Comparison of ENCODE assay signal across 26 cellular contexts in genomic region chr7:2787251-2787968, GRCh38. TPM values are rescaled to one million over a fixed set of nuclear protein-coding genes. Genes with fewer than 3 reads are reported as not detected.
DNase-seq lines count a peak whose midpoint lies in the region; ATAC-seq, FAIRE-seq and TF ChIP-seq lines count a peak whose summit lies in the region.
"Had no signal": no experiment of that assay in that cellular context is flagged by ENCODE, and none has a peak within 500 bp of the region (broad histone marks: within the 10 kb centered on the region; RNA-seq: fewer than 3 reads in every experiment).

No MANE protein-coding gene starts in this region.

- no peak for ATAC-seq in HG03045 (IDR thresholded peaks at IDR 0.05; ENCODE audit: unreplicated experiment)
- ATAC-seq: activated CD8-positive, alpha-beta T cell treated with anti-CD3 and anti-CD28 coated beads, Interleukin-2, amount 10 ng/mL, durations not matched to agents 7 days and 5 days; activated T-cell treated with anti-CD3 and anti-CD28 coated beads, Interleukin-2, amount 50 U/mL, for 4 hours; foreskin keratinocyte; stimulated activated effector memory CD8-positive, alpha-beta T cell treated with anti-CD3 and anti-CD28 coated beads, Interleukin-12 subunit alpha, Interleukin-12 subunit beta, amount 100 ng/mL, for 72 hours had no signal

- H3K4me2 ChIP-seq in astrocyte (ENCODE audit: low read length): no peak overlapping the region

- peaks cover 15% of the 10 kb centered on the region for H3K4me1 ChIP-seq in astrocyte (ENCODE audit: insufficient read depth, low read length)
- peaks cover 5% of the 10 kb centered on the region for H3K4me1 ChIP-seq in rectal smooth muscle tissue (ENCODE audit: control insufficient read depth, insufficient read depth, low read length)

- H3K4me3 ChIP-seq in astrocyte (ENCODE audit: insufficient read depth, low read depth, low read length): no peak overlapping the region
- H3K4me3 ChIP-seq in rectal smooth muscle tissue (ENCODE audit: low read length): no peak overlapping the region
- H3K4me3 ChIP-seq in MG63: no peak overlapping the region
- H3K4me3 ChIP-seq: dorsolateral prefrontal cortex had no signal

- H3K27me3 Mint-ChIP-seq in astrocyte (ENCODE audit: low read depth, unreplicated experiment): no peaks in the 10 kb centered on the region
- H3K27me3 Mint-ChIP-seq: CD4-positive, alpha-beta memory T cell had no signal

- DNase-seq in HK-2 (ENCODE audit: unreplicated experiment): peak; percentile 37
- DNase-seq in astrocyte (ENCODE audit: low read depth): peak; percentile 63
- peak; percentile 64 for DNase-seq in hepatic stellate cell (ENCODE audit: low spot score)
- no peak for DNase-seq in NCI-H187 (lab: John Stamatoyannopoulos, UW)
- DNase-seq in GM13977 (ENCODE audit: low spot score): no peak
- DNase-seq in MG63: no peak
- DNase-seq: activated CD4-positive, alpha-beta T cell treated with anti-CD3 and anti-CD28 coated beads for 1 hour; activated CD8-positive, alpha-beta T cell treated with anti-CD3 and anti-CD28 coated beads, Interleukin-2, amount 10 ng/mL, durations not matched to agents 7 days and 5 days; activated naive CD4-positive, alpha-beta T cell treated with anti-CD3 and anti-CD28 coated beads for 36 hours; activated T-cell treated with anti-CD3 and anti-CD28 coated beads, Interleukin-2, amount 50 U/mL, for 4 hours; amygdala; CD4-positive, alpha-beta memory T cell; central memory CD4-positive, alpha-beta T cell; dorsolateral prefrontal cortex; foreskin keratinocyte; GF-D8; islet precursor cell; mammary epithelial cell; NCI-H187 treated with DMSO at 0.1 percent for 48 hours; SHP77 treated with DMSO at 0.1 percent for 48 hours; T-helper 1 cell had no signal

- TF ChIP-seq CTCF in astrocyte (IDR thresholded peaks at IDR 0.05; ENCODE audit: insufficient read depth, low read depth, low read length) (no peak), GM13977 (IDR thresholded peaks at IDR 0.05; ENCODE audit: extremely low read depth, insufficient read depth, missing control alignments) (no peak)

- H3K79me2 ChIP-seq in astrocyte (ENCODE audit: insufficient read depth, low read length): peaks cover 35% of the 10 kb centered on the region

- no peak for FAIRE-seq in astrocyte (lab: Jason Lieb, UNC)
- FAIRE-seq: TTC549 had no signal

- no peak overlapping the region for H2AFZ ChIP-seq in astrocyte (ENCODE audit: low read depth, low read length)

- no peak overlapping the region for H3K4me3 Mint-ChIP-seq in astrocyte (ENCODE audit: unreplicated experiment)
- H3K4me3 Mint-ChIP-seq: activated CD8-positive, alpha-beta T cell treated with anti-CD3 and anti-CD28 coated beads, Interleukin-2, amount 10 ng/mL, durations not matched to agents 7 days and 5 days; activated naive CD4-positive, alpha-beta T cell treated with anti-CD3 and anti-CD28 coated beads for 36 hours; activated T-cell treated with anti-CD3 and anti-CD28 coated beads, Interleukin-2, amount 50 U/mL, for 4 hours; CD4-positive, alpha-beta memory T cell; nephron; stimulated activated effector memory CD8-positive, alpha-beta T cell treated with anti-CD3 and anti-CD28 coated beads, Interleukin-12 subunit alpha, Interleukin-12 subunit beta, amount 100 ng/mL, for 72 hours had no signal

- no peaks in the 10 kb centered on the region for H3K9me3 Mint-ChIP-seq in astrocyte (ENCODE audit: unreplicated experiment)
- H3K9me3 Mint-ChIP-seq: activated naive CD4-positive, alpha-beta T cell treated with anti-CD3 and anti-CD28 coated beads for 36 hours; activated T-cell treated with anti-CD3 and anti-CD28 coated beads, Interleukin-2, amount 50 U/mL, for 4 hours; stimulated activated effector memory CD8-positive, alpha-beta T cell treated with anti-CD3 and anti-CD28 coated beads, Interleukin-12 subunit alpha, Interleukin-12 subunit beta, amount 100 ng/mL, for 72 hours had no signal

- peak overlapping the region; percentile 4 for H3K27ac ChIP-seq in astrocyte (ENCODE audit: low read depth, low read length)
- H3K27ac ChIP-seq in rectal smooth muscle tissue (ENCODE audit: low read depth, low read length): peak overlapping the region; percentile 50
- H3K27ac ChIP-seq: dorsolateral prefrontal cortex, foreskin keratinocyte had no signal

- H3K27me3 ChIP-seq in astrocyte (ENCODE audit: insufficient read depth, low read length) (no peaks in the 10 kb centered on the region), rectal smooth muscle tissue (ENCODE audit: control insufficient read depth, insufficient read depth, low read length) (no peaks in the 10 kb centered on the region), MG63 (no peaks in the 10 kb centered on the region)
- H3K27me3 ChIP-seq: dorsolateral prefrontal cortex, foreskin keratinocyte had no signal

- H3K4me1 Mint-ChIP-seq in astrocyte (ENCODE audit: low read depth, unreplicated experiment): peaks cover 22% of the 10 kb centered on the region

- peak overlapping the region; percentile 53 for H3K27ac Mint-ChIP-seq in astrocyte (ENCODE audit: unreplicated experiment)
- H3K27ac Mint-ChIP-seq: activated CD8-positive, alpha-beta T cell treated with anti-CD3 and anti-CD28 coated beads, Interleukin-2, amount 10 ng/mL, durations not matched to agents 7 days and 5 days; activated naive CD4-positive, alpha-beta T cell treated with anti-CD3 and anti-CD28 coated beads for 36 hours; CD4-positive, alpha-beta memory T cell; stimulated activated effector memory CD8-positive, alpha-beta T cell treated with anti-CD3 and anti-CD28 coated beads, Interleukin-12 subunit alpha, Interleukin-12 subunit beta, amount 100 ng/mL, for 72 hours had no signal

- H3K9ac ChIP-seq in astrocyte (ENCODE audit: low read length): no peak overlapping the region
- no peak overlapping the region for H3K9ac ChIP-seq in rectal smooth muscle tissue (ENCODE audit: low read length)

- peaks cover 27% of the 10 kb centered on the region for H4K20me1 ChIP-seq in astrocyte (ENCODE audit: insufficient read depth, low read length)

- in situ Hi-C loops in GM13977 (cut with MboI; ENCODE audit: low pct_unique_long_range_greater_than_20kb, low sequenced_read_pairs, unreplicated experiment): no loop called here

- H3K9me3 ChIP-seq in astrocyte (ENCODE audit: insufficient read depth, low read depth, low read length): no peaks in the 10 kb centered on the region
- H3K9me3 ChIP-seq in MG63: no peaks in the 10 kb centered on the region; the same call in 1 of the 2 replicates

- peaks cover 31% of the 10 kb centered on the region for H3K36me3 Mint-ChIP-seq in astrocyte (ENCODE audit: low read depth, unreplicated experiment)

- H3K36me3 ChIP-seq in astrocyte (ENCODE audit: insufficient read depth, low read length) (peaks cover 9% of the 10 kb centered on the region), rectal smooth muscle tissue (ENCODE audit: control insufficient read depth, insufficient read depth, low read length) (peaks cover 11% of the 10 kb centered on the region), MG63 (peaks cover 32% of the 10 kb centered on the region)

RNA-seq across cellular contexts. Expression of gene GNA12, which starts 56.7 kb away (rescaled TPM):
- 67.2 and 72.7 TPM in 2 replicates for total RNA-seq in astrocyte
- total RNA-seq in MG63 (2014; rRNA removed; shearing (Covaris generic); ENCODE audit: low replicate concordance): 23.1 and 49.1 TPM in 2 replicates

Comparison
In these comparisons a context has a peak if more than half of its experiments do, and no peak if none do; other contexts are left out.
1. DNase-seq: peak in HK-2 (single experiment), astrocyte (single experiment) and hepatic stellate cell (single experiment); none in NCI-H187 (0 of 2), GM13977 (single experiment) and MG63 (single experiment).